8 cellular contexts compared by ENCODE assay signal in the genomic region with DNA sequence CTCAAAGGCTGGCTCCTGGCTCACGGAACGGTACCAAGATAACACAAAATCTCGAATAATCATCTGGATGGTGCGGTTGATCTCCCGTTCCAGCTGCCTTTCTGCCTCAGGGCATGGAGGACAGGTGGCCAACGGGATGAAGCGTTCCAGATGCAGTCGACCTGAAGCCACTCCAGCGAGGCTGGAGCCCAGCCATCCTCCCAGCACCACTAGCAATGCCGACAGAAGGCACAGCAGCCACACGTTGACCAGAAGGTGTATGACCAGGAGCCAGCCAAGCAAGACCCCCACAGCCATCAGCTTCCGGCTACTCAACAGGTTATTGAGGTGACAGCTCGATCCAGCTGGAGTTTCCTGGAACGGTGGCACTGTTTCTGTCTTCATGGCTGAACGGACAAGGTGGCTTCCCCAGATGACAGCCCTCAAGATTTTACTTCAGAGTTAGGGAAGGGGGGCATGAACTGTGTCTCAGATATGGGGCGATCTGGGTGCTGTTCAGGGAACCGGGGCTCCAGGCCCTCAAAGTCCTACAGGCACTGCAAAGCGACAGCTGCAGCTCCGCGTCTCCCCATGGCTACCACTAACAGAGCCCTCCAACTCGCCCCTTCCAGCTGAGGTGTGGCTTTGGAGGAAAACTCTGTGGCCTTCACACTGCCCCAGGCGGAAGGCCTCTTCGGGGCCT.
DNase-seq lines count a peak whose midpoint lies in the region; ATAC-seq and TF ChIP-seq lines count a peak whose summit lies in the region.

No MANE protein-coding gene starts in this region.

- H3K4me3 ChIP-seq in GM06990 (replicated peaks; ENCODE audit: low read depth, low read length): peak overlapping the region; percentile 97
- H3K4me3 ChIP-seq in iPS-18c (ENCODE audit: insufficient read depth, low read depth, low read length): peak overlapping the region; percentile 77

- H3K27me3 ChIP-seq in GM06990 (replicated peaks; ENCODE audit: control insufficient read depth, insufficient read depth, low read length): no peaks in the 10 kb centered on the region

- H3K9me3 Mint-ChIP-seq in activated T-cell treated with anti-CD3 and anti-CD28 coated beads, Interleukin-2, amount 50 U/mL, for 24 hours: peaks cover 29% of the 10 kb centered on the region

- peaks cover 11% of the 10 kb centered on the region for H3K27me3 Mint-ChIP-seq in activated T-cell treated with anti-CD3 and anti-CD28 coated beads, Interleukin-2, amount 50 U/mL, for 24 hours

- H3K4me1 Mint-ChIP-seq in activated T-cell treated with anti-CD3 and anti-CD28 coated beads, Interleukin-2, amount 50 U/mL, for 24 hours (ENCODE audit: low read depth): peaks cover 32% of the 10 kb centered on the region

- CTCF ChIA-PET in GM10248 (lab: Yijun Ruan, JAX): interaction anchor here (0.9 to 4.7 kb wide), 19 partner anchors 9 to 779 kb away, joined by 3 to 70 read pairs (median 4); no protein-coding TSS in a partner anchor

- TF ChIP-seq CTCF in GM06990 (IDR thresholded peaks at IDR 0.05; ENCODE audit: insufficient read depth, low read length, poor library complexity, severe bottlenecking): no peak
- TF ChIP-seq CTCF in GM10248 (IDR thresholded peaks at IDR 0.05; ENCODE audit: control extremely low read depth, extremely low read depth, low read depth, missing control alignments): no peak

- peak overlapping the region; percentile 80 for H3K4me3 Mint-ChIP-seq in activated T-cell treated with anti-CD3 and anti-CD28 coated beads, Interleukin-2, amount 50 U/mL, for 24 hours

- POLR2A ChIA-PET in GM10248 (lab: Yijun Ruan, JAX): no interaction called here

- peaks cover 54% of the 10 kb centered on the region for H3K36me3 Mint-ChIP-seq in activated T-cell treated with anti-CD3 and anti-CD28 coated beads, Interleukin-2, amount 50 U/mL, for 24 hours (ENCODE audit: low read depth)

- ATAC-seq in HG02852 (IDR thresholded peaks at IDR 0.05; ENCODE audit: unreplicated experiment): peak; percentile 3

- peaks cover 7% of the 10 kb centered on the region; the same call in 1 of the 2 replicates for H3K36me3 ChIP-seq in GM06990 (ENCODE audit: control insufficient read depth, insufficient read depth, low read length)

- peak overlapping the region; percentile 79 for H3K27ac ChIP-seq in substantia nigra (ENCODE audit: low read depth, low read length, poor library complexity, severe bottlenecking)

- H3K27ac Mint-ChIP-seq in activated T-cell treated with anti-CD3 and anti-CD28 coated beads, Interleukin-2, amount 50 U/mL, for 24 hours: peak overlapping the region; percentile 77

- DNase-seq in GM06990 (ENCODE audit: extremely low read depth, insufficient read length) (peak; percentile 24), substantia nigra (lab: John Stamatoyannopoulos, UW) (peak in 1 of 49 donors; percentile 5), SHP77 (lab: John Stamatoyannopoulos, UW) (no peak), COLO829 (ENCODE audit: low spot score) (no peak), GM10248 (ENCODE audit: extremely low spot score) (no peak)
- DNase-seq in activated T-cell treated with anti-CD3 and anti-CD28 coated beads, Interleukin-2, amount 50 U/mL, for 24 hours: no peak

- H3K9me3 ChIP-seq in iPS-18c (ENCODE audit: control insufficient read depth, insufficient read depth, low read length): no peaks in the 10 kb centered on the region
